In the genomic region with DNA sequence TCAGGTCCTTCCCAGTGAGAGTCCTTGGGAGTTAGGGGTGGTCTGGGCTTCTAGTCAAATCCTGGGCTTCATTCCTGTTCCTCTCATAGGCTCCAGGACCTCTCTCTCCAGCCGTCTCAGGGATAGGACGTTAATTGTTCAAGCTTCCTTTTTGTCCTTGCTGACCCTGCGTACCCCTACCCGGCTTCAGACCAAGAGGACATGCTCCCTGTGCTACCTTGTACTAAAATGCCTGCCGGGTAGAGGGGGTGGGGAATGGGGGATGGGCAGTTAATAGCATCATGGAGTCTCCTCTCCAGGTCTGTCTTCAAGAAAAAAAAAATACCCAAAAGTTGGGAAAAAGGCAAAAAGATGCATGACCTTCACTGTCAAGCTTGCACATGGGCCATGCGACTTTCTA, we compare ENCODE assay signal across 30 cellular contexts. TPM values are rescaled to one million over a fixed set of nuclear protein-coding genes. Genes with fewer than 3 reads are reported as not detected.
"Had no signal": no experiment of that assay in that cellular context is flagged by ENCODE, and none has a peak within 500 bp of the region (broad histone marks: within the 10 kb centered on the region; RNA-seq: fewer than 3 reads in every experiment).

No MANE protein-coding gene starts in this region.

- H3K27me3 Mint-ChIP-seq: activated CD8-positive, alpha-beta T cell treated with anti-CD3 and anti-CD28 coated beads for 36 hours; activated T-helper 17 cell treated with anti-CD3 and anti-CD28 coated beads, Interleukin-2, amount 50 U/mL, for 72 hours; T-helper 17 cell had no signal

- H3K9me3 ChIP-seq: esophagus squamous epithelium had no signal

- DNase-seq: activated B cell treated with CpG ODN at 0.5 μM for 24 hours; activated CD4-positive, alpha-beta T cell treated with anti-CD3 and anti-CD28 coated beads for 48 hours; activated CD4-positive, alpha-beta T cell treated with anti-CD3 and anti-CD28 coated beads, Interleukin-2, amount 50 U/mL, for 1 hour; activated CD4-positive, alpha-beta T cell treated with anti-CD3 and anti-CD28 coated beads, Interleukin-2, amount 50 U/mL, for 48 hours; activated CD8-positive, alpha-beta memory T cell treated with anti-CD3 and anti-CD28 coated beads for 24 hours; activated CD8-positive, alpha-beta T cell treated with anti-CD3 and anti-CD28 coated beads for 36 hours; activated effector memory CD4-positive, alpha-beta T cell treated with Interleukin-2 at 50 U/mL for 16 hours; activated gamma-delta T cell treated with Interleukin-2 at 50 U/mL for 16 hours; activated naive CD4-positive, alpha-beta T cell treated with anti-CD3 and anti-CD28 coated beads, Interleukin-2, amount 50 U/mL, for 16 hours; activated naive CD4-positive, alpha-beta T cell treated with Interleukin-2 at 50 U/mL for 16 hours; activated T-cell treated with anti-CD3 and anti-CD28 coated beads, Interleukin-2, amount 50 U/mL, for 4 hours; amniotic stem cell; anterior cingulate cortex; brain microvascular endothelial cell; caudate nucleus; cortex of kidney; dermis blood vessel endothelial cell; effector CD4-positive, alpha-beta T cell; effector memory CD8-positive, alpha-beta T cell; erythroblast; esophagus squamous epithelium; foreskin melanocyte; T-helper 1 cell; T-helper 17 cell; T1000; WERI-Rb-1 had no signal

- H3K4me3 Mint-ChIP-seq: activated B cell treated with CpG ODN at 0.5 μM for 24 hours; activated CD8-positive, alpha-beta T cell treated with anti-CD3 and anti-CD28 coated beads for 36 hours; activated naive CD8-positive, alpha-beta T cell; activated T-cell treated with anti-CD3 and anti-CD28 coated beads, Interleukin-2, amount 50 U/mL, for 4 hours; activated T-helper 17 cell treated with anti-CD3 and anti-CD28 coated beads, Interleukin-2, amount 50 U/mL, for 72 hours; effector memory CD8-positive, alpha-beta T cell; T-helper 17 cell; T-helper 2 cell treated with Interferon-gamma antibody and Interleukin-4, amounts not matched to agents 5 μg/mL and 100 μg/mL, for 36 hours had no signal

- H3K27ac Mint-ChIP-seq: activated B cell treated with CpG ODN at 0.5 μM for 24 hours; activated CD8-positive, alpha-beta T cell treated with anti-CD3 and anti-CD28 coated beads for 36 hours; activated naive CD8-positive, alpha-beta T cell; activated T-helper 17 cell treated with anti-CD3 and anti-CD28 coated beads, Interleukin-2, amount 50 U/mL, for 72 hours; effector memory CD8-positive, alpha-beta T cell; T-helper 17 cell; T-helper 2 cell treated with Interferon-gamma antibody and Interleukin-4, amounts not matched to agents 5 μg/mL and 100 μg/mL, for 36 hours had no signal

- H3K27me3 ChIP-seq: brain microvascular endothelial cell, esophagus squamous epithelium had no signal

- H3K4me1 Mint-ChIP-seq: activated B cell treated with CpG ODN at 0.5 μM for 24 hours; activated T-helper 17 cell treated with anti-CD3 and anti-CD28 coated beads, Interleukin-2, amount 50 U/mL, for 72 hours; T-helper 17 cell had no signal

- H3K4me3 ChIP-seq: esophagus squamous epithelium had no signal

- ATAC-seq: activated CD4-positive, CD25-positive, alpha-beta regulatory T cell treated with anti-CD3 and anti-CD28 coated beads, Interleukin-2, amount 50 U/mL, for 24 hours; activated CD8-positive, alpha-beta T cell treated with anti-CD3 and anti-CD28 coated beads for 36 hours; activated T-cell treated with anti-CD3 and anti-CD28 coated beads, Interleukin-2, amount 50 U/mL, for 4 hours; activated T-helper 17 cell treated with anti-CD3 and anti-CD28 coated beads, Interleukin-2, amount 50 U/mL, for 72 hours; effector memory CD8-positive, alpha-beta T cell; T-helper 17 cell had no signal

- H3K36me3 Mint-ChIP-seq: activated naive CD8-positive, alpha-beta T cell had no signal

- H3K36me3 ChIP-seq: brain microvascular endothelial cell, esophagus squamous epithelium, WERI-Rb-1 had no signal

- H3K27ac ChIP-seq: brain microvascular endothelial cell, WERI-Rb-1 had no signal

- H3K9me3 Mint-ChIP-seq: activated T-helper 17 cell treated with anti-CD3 and anti-CD28 coated beads, Interleukin-2, amount 50 U/mL, for 72 hours; T-helper 2 cell treated with Interferon-gamma antibody and Interleukin-4, amounts not matched to agents 5 μg/mL and 100 μg/mL, for 36 hours had no signal

RNA-seq across cellular contexts. Expression of gene GALNT15, which starts 36.5 kb away (rescaled TPM):
- total RNA-seq: activated B cell treated with CpG ODN at 0.5 μM for 24 hours; activated CD8-positive, alpha-beta T cell treated with anti-CD3 and anti-CD28 coated beads for 36 hours; activated T-cell treated with anti-CD3 and anti-CD28 coated beads, Interleukin-2, amount 50 U/mL, for 4 hours had no signal
